ENCODE assay signal across 8 cellular contexts in genomic region chr11:47249378-47249715, GRCh38. TPM values are rescaled to one million over a fixed set of nuclear protein-coding genes. Genes with fewer than 3 reads are reported as not detected.
DNase-seq lines count a peak whose midpoint lies in the region; ATAC-seq and TF ChIP-seq lines count a peak whose summit lies in the region.

No MANE protein-coding gene starts in this region.

- H3K4me3 ChIP-seq in cardiac muscle cell (peak overlapping the region; percentile 60), breast epithelium (peak overlapping the region; percentile 72 to 95 (median 79)), mesodermal cell (ENCODE audit: extremely low read depth, insufficient read depth, low read length, poor library complexity, severe bottlenecking) (peak overlapping the region; percentile 66), uterus (peak overlapping the region; percentile 69 to 77)

- no peak for TF ChIP-seq POLR2A in breast epithelium (IDR thresholded peaks at IDR 0.05)
- TF ChIP-seq POLR2A in uterus (IDR thresholded peaks at IDR 0.05): no peak

- H3K4me1 ChIP-seq in cardiac muscle cell (ENCODE audit: low read depth) (peaks cover 5% of the 10 kb centered on the region), breast epithelium (peaks cover 10% of the 10 kb centered on the region in 2 donors), mesodermal cell (ENCODE audit: control insufficient read depth, insufficient read depth, low read length, poor library complexity, severe bottlenecking) (peaks cover 6% of the 10 kb centered on the region), uterus (peaks cover 0 to 7% of the 10 kb centered on the region in 2 donors)

- H3K27me3 ChIP-seq in cardiac muscle cell: no peaks in the 10 kb centered on the region
- no peaks in the 10 kb centered on the region for H3K27me3 ChIP-seq in breast epithelium
- H3K27me3 ChIP-seq in uterus: no peaks in the 10 kb centered on the region

- H3K27ac ChIP-seq in cardiac muscle cell (peak overlapping the region; percentile 99), breast epithelium (peak overlapping the region; percentile 90 to 91), mesodermal cell (ENCODE audit: low read depth, low read length, severe bottlenecking) (no peak overlapping the region), uterus (peak overlapping the region; percentile 80 to 83)

- intact Hi-C loops in left ventricle myocardium superior (cut with micrococcal nuclease) (no loop called here), breast epithelium (cut with DNase I; ENCODE audit: low total_unique reads) (no loop called here), uterus (cut with DNase I; ENCODE audit: low total_unique reads) (no loop called here)

- 57 to 82% methylated on average over 2 to 3 of the region's 3 CpGs for WGBS in mesodermal cell (ENCODE audit: insufficient coverage in 2 of 2), 2 experiments

- no peaks in the 10 kb centered on the region for H3K9me3 ChIP-seq in cardiac muscle cell (ENCODE audit: low read depth)
- no peaks in the 10 kb centered on the region for H3K9me3 ChIP-seq in breast epithelium
- H3K9me3 ChIP-seq in mesodermal cell (ENCODE audit: control insufficient read depth, low read length): no peaks in the 10 kb centered on the region
- no peaks in the 10 kb centered on the region for H3K9me3 ChIP-seq in uterus

- no peak for TF ChIP-seq CTCF in cardiac muscle cell (IDR thresholded peaks at IDR 0.05; ENCODE audit: low read depth, low read length)
- no peak for TF ChIP-seq CTCF in breast epithelium (IDR thresholded peaks at IDR 0.05)
- TF ChIP-seq CTCF in uterus (IDR thresholded peaks at IDR 0.05): no peak

- DNase-seq in cardiac muscle cell (ENCODE audit: low read depth in 1 of 2, low spot score in 1 of 2) (no peak), left ventricle myocardium superior (no peak), breast epithelium (ENCODE audit: low spot score in 2 of 2) (no peak), uterus (no peak), H4 (ENCODE audit: low spot score) (no peak), NOMO-1 treated with dmso at 0.1 percent for 144 hours (lab: John Stamatoyannopoulos, UW; ENCODE audit: unreplicated experiment) (no peak)

- ATAC-seq in left ventricle myocardium superior (no peak), GM21717 (IDR thresholded peaks at IDR 0.05; ENCODE audit: unreplicated experiment) (no peak)

- H3K36me3 ChIP-seq in cardiac muscle cell: peaks cover 21% of the 10 kb centered on the region
- H3K36me3 ChIP-seq in breast epithelium: no peaks in the 10 kb centered on the region
- H3K36me3 ChIP-seq in mesodermal cell (ENCODE audit: control insufficient read depth, insufficient read depth, low read length): peaks cover 33% of the 10 kb centered on the region
- H3K36me3 ChIP-seq in uterus: no peaks in the 10 kb centered on the region

RNA-seq across cellular contexts. Expression of gene ACP2, which starts 0.7 kb away (rescaled TPM):
- 87.7 and 94.0 TPM in 2 replicates for total RNA-seq in cardiac muscle cell
- polyA plus RNA-seq in cardiac muscle cell: 67.1 and 67.5 TPM in 2 replicates
- 20.3 TPM for total RNA-seq in left ventricle myocardium superior
- total RNA-seq in breast epithelium: 10 to 100 TPM; 39.7 to 45.2 (median 41.9) TPM
- polyA plus RNA-seq in mesodermal cell (2013, experiment 1 of 2): 29.3 TPM
- 26.2 TPM for polyA plus RNA-seq in mesodermal cell (2013, experiment 2 of 2)
- total RNA-seq in uterus: 10 to 100 TPM; 25.6 to 36.6 (median 27.1) TPM
- total RNA-seq in H4 (2014; rRNA removed; shearing (Covaris generic)): 21.6 and 24.0 TPM in 2 replicates

RNA-seq across cellular contexts. Expression of gene NR1H3, which starts 8.4 kb away (rescaled TPM):
- 21.4 and 31.6 TPM in 2 replicates for total RNA-seq in cardiac muscle cell
- 16.2 and 30.6 TPM in 2 replicates for polyA plus RNA-seq in cardiac muscle cell
- 15.6 TPM for total RNA-seq in left ventricle myocardium superior
- 10 to 100 TPM; 56.1 to 92.4 (median 91.1) TPM for total RNA-seq in breast epithelium
- polyA plus RNA-seq in mesodermal cell (2013, experiment 1 of 2): 21.7 TPM
- polyA plus RNA-seq in mesodermal cell (2013, experiment 2 of 2): 18.3 TPM
- 10 to 100 TPM; 14.1 to 49.0 (median 31.9) TPM for total RNA-seq in uterus
- total RNA-seq in H4 (2014; rRNA removed; shearing (Covaris generic)): 15.7 and 16.1 TPM in 2 replicates

RNA-seq across cellular contexts. Expression of gene MADD, which starts 20.6 kb away (rescaled TPM):
- 62.5 and 103 TPM in 2 replicates for total RNA-seq in cardiac muscle cell
- 58.8 and 70.2 TPM in 2 replicates for polyA plus RNA-seq in cardiac muscle cell
- total RNA-seq in left ventricle myocardium superior: 46.4 TPM
- total RNA-seq in breast epithelium: 10 to 100 TPM; 43.3 to 56.5 (median 46.6) TPM
- 37.0 TPM for polyA plus RNA-seq in mesodermal cell (2013, experiment 1 of 2)
- polyA plus RNA-seq in mesodermal cell (2013, experiment 2 of 2): 32.4 TPM
- total RNA-seq in uterus: 100 to 1,000 TPM in 1 of 4 donors, 10 to 100 TPM in 3; 26.8 to 234 (median 47.2) TPM
- total RNA-seq in H4 (2014; rRNA removed; shearing (Covaris generic)): 8.9 and 17.2 TPM in 2 replicates

RNA-seq across cellular contexts. Expression of gene DDB2, which starts 34.6 kb away (rescaled TPM):
- total RNA-seq in cardiac muscle cell (45.1 and 79.4 TPM in 2 replicates), left ventricle myocardium superior (9.5 TPM), breast epithelium (10 to 100 TPM; 31.2 to 44.5 (median 39.3) TPM), uterus (10 to 100 TPM; 13.8 to 65.9 (median 23.8) TPM)
- 40.5 and 65.2 TPM in 2 replicates for polyA plus RNA-seq in cardiac muscle cell
- polyA plus RNA-seq in mesodermal cell (2013, experiment 1 of 2): 114 TPM
- 85.5 TPM for polyA plus RNA-seq in mesodermal cell (2013, experiment 2 of 2)
- total RNA-seq in H4 (2014; rRNA removed; shearing (Covaris generic)): 41.4 and 43.0 TPM in 2 replicates
